ENCODE assay signal across 10 cellular contexts in genomic region chr17:63445065-63445464, GRCh38. TPM values are rescaled to one million over a fixed set of nuclear protein-coding genes. Genes with fewer than 3 reads are reported as not detected.
DNase-seq lines count a peak whose midpoint lies in the region; ATAC-seq and TF ChIP-seq lines count a peak whose summit lies in the region.
"Had no signal": no experiment of that assay in that cellular context is flagged by ENCODE, and none has a peak within 500 bp of the region (broad histone marks: within the 10 kb centered on the region; RNA-seq: fewer than 3 reads in every experiment).

No MANE protein-coding gene starts in this region.

- no peaks in the 10 kb centered on the region for H3K27me3 ChIP-seq in ascending aorta
- no peaks in the 10 kb centered on the region for H3K27me3 ChIP-seq in liver (ENCODE audit: control insufficient read depth in 4 of 4, insufficient read depth in 4 of 4, low read length in 3 of 4)
- H3K27me3 ChIP-seq in tibial artery: no peaks in the 10 kb centered on the region

- peak overlapping the region; percentile 96 for H3K27ac Mint-ChIP-seq in activated naive CD4-positive, alpha-beta T cell treated with anti-CD3 and anti-CD28 coated beads, Interleukin-2, amount 50 U/mL, for 24 hours

- intact Hi-C loops in ascending aorta (cut with DNase I): loop anchor here (5.0 kb wide), 1 partner anchor 177 kb away; the partner anchor contains the start of gene MAP3K3
- intact Hi-C loops in tibial artery (cut with DNase I; ENCODE audit: low total_unique reads): no loop called here

- H3K36me3 ChIP-seq in ascending aorta (no peaks in the 10 kb centered on the region), liver (ENCODE audit: control insufficient read depth in 4 of 4, insufficient read depth in 3 of 4, low read depth in 1 of 4, low read length in 3 of 4) (no peaks in the 10 kb centered on the region), tibial artery (no peaks in the 10 kb centered on the region)

- TF ChIP-seq CTCF in ascending aorta (IDR thresholded peaks at IDR 0.05) (no peak), liver (IDR thresholded peaks at IDR 0.05; ENCODE audit: low read depth, low read length, missing input control) (no peak), tibial artery (IDR thresholded peaks at IDR 0.05) (no peak)

- DNase-seq in activated naive CD4-positive, alpha-beta T cell treated with anti-CD3 and anti-CD28 coated beads, Interleukin-2, amount 50 U/mL, for 16 hours: no peak
- no peak for DNase-seq in ascending aorta (ENCODE audit: low spot score in 2 of 2)
- no peak for DNase-seq in tibial artery
- DNase-seq in stimulated activated naive CD4-positive, alpha-beta T cell (lab: John Stamatoyannopoulos, UW): no peak
- DNase-seq in NCI-H345 (lab: John Stamatoyannopoulos, UW): no peak
- DNase-seq: KBM-7, SW 1271 had no signal

- no peaks in the 10 kb centered on the region for H3K9me3 ChIP-seq in ascending aorta
- no peaks in the 10 kb centered on the region for H3K9me3 ChIP-seq in liver (ENCODE audit: control insufficient read depth in 4 of 4, low read length in 3 of 4)
- no peaks in the 10 kb centered on the region for H3K9me3 ChIP-seq in tibial artery

- no peak overlapping the region for H3K27ac ChIP-seq in ascending aorta
- H3K27ac ChIP-seq in liver (ENCODE audit: low read depth in 1 of 2, low read length in 2 of 2): no peak overlapping the region
- H3K27ac ChIP-seq in tibial artery: peak overlapping the region in 1 of 2 donors; percentile 67

- no peak for TF ChIP-seq RAD21 in liver (IDR thresholded peaks at IDR 0.05)

- no peaks in the 10 kb centered on the region for H3K36me3 Mint-ChIP-seq in activated naive CD4-positive, alpha-beta T cell treated with anti-CD3 and anti-CD28 coated beads, Interleukin-2, amount 50 U/mL, for 24 hours

- WGBS in liver: 76% methylated on average over 7 of the region's 7 CpGs

- H3K4me3 ChIP-seq in ascending aorta (peak overlapping the region; percentile 75 to 82), liver (ENCODE audit: low read depth in 1 of 3, low read length in 3 of 3) (peak overlapping the region in 2 of 3 donors; percentile 73 to 76), tibial artery (peak overlapping the region; percentile 61 to 65)

- H3K9ac ChIP-seq in liver (ENCODE audit: low read depth in 1 of 2, low read length in 2 of 2): no peak overlapping the region

- no peak for ATAC-seq in HG03521 (IDR thresholded peaks at IDR 0.05; ENCODE audit: unreplicated experiment)

- H3K4me1 Mint-ChIP-seq in activated naive CD4-positive, alpha-beta T cell treated with anti-CD3 and anti-CD28 coated beads, Interleukin-2, amount 50 U/mL, for 24 hours: peaks cover 25% of the 10 kb centered on the region

- H3K9me3 Mint-ChIP-seq in activated naive CD4-positive, alpha-beta T cell treated with anti-CD3 and anti-CD28 coated beads, Interleukin-2, amount 50 U/mL, for 24 hours: no peaks in the 10 kb centered on the region

- peaks cover under 1% of the 10 kb centered on the region for H3K27me3 Mint-ChIP-seq in activated naive CD4-positive, alpha-beta T cell treated with anti-CD3 and anti-CD28 coated beads, Interleukin-2, amount 50 U/mL, for 24 hours

- H3K4me1 ChIP-seq in ascending aorta (peaks cover 8 to 9% of the 10 kb centered on the region in 2 donors), liver (ENCODE audit: control insufficient read depth in 4 of 4, insufficient read depth in 4 of 4, low read length in 3 of 4) (peaks cover 7 to 16% (median 9%) of the 10 kb centered on the region in 4 donors), tibial artery (peaks cover 0 to 33% (median 13%) of the 10 kb centered on the region in 4 donors)

- H3K4me3 Mint-ChIP-seq in activated naive CD4-positive, alpha-beta T cell treated with anti-CD3 and anti-CD28 coated beads, Interleukin-2, amount 50 U/mL, for 24 hours: peak overlapping the region; percentile 85

TF ChIP-seq in liver, 16 proteins besides CTCF, POLR2A, EP300 and RAD21:
- TF ChIP-seq NR2F2 (IDR thresholded peaks at IDR 0.05) (no peak), MAX (IDR thresholded peaks at IDR 0.05) (no peak), RXRA (IDR thresholded peaks at IDR 0.05) (no peak), EGR1 (IDR thresholded peaks at IDR 0.05; ENCODE audit: low read depth in 2 of 2) (no peak), HNF4G (IDR thresholded peaks at IDR 0.05) (no peak), GABPA (IDR thresholded peaks at IDR 0.05 in 1 of 2, conservative IDR thresholded peaks at IDR 0.05 in 1 of 2) (no peak)
- TF ChIP-seq, protein P1, sequence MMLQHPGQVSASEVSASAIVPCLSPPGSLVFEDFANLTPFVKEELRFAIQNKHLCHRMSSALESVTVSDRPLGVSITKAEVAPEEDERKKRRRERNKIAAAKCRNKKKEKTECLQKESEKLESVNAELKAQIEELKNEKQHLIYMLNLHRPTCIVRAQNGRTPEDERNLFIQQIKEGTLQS (IDR thresholded peaks at IDR 0.05): no peak
TF ChIP-seq in liver: peak in this region for 0.

RNA-seq across cellular contexts. Expression of gene CYB561, which starts 1.0 kb away (rescaled TPM):
- total RNA-seq in ascending aorta (23.0 TPM), liver (10 to 100 TPM in 1 of 2 donors, under 1 TPM in 1; 0.93 to 18.5 TPM)
- polyA plus RNA-seq in liver: 10 to 100 TPM in 1 of 2 donors, 1 to 10 TPM in 1; 9.5 to 16.3 TPM

RNA-seq across cellular contexts. Expression of gene ACE, which starts 31.8 kb away (rescaled TPM):
- total RNA-seq in ascending aorta (72.6 TPM), liver (1 to 10 TPM; 2.1 to 6.9 TPM)
- 1 to 10 TPM; 1.1 to 2.7 TPM for polyA plus RNA-seq in liver
